In genomic region chr5:125393416-125393815, GRCh38 we compare ENCODE assay signal across 17 cellular contexts.
DNase-seq lines count a peak whose midpoint lies in the region; ATAC-seq and TF ChIP-seq lines count a peak whose summit lies in the region.
"Had no signal": no experiment of that assay in that cellular context is flagged by ENCODE, and none has a peak within 500 bp of the region (broad histone marks: within the 10 kb centered on the region; RNA-seq: fewer than 3 reads in every experiment).

No MANE protein-coding gene starts in this region.

- no peaks in the 10 kb centered on the region for H3K27me3 ChIP-seq in neural progenitor cell
- H3K27me3 ChIP-seq: BE2C had no signal

- H3K4me1 Mint-ChIP-seq in neural progenitor cell, result peaks cover 9% of the 10 kb centered on the region
- no peaks in the 10 kb centered on the region for H3K4me1 Mint-ChIP-seq in T-helper 17 cell
- H3K4me1 Mint-ChIP-seq: CD4-positive, CD25-positive, alpha-beta regulatory T cell; GM23338 had no signal

- CTCF ChIA-PET in HEK293 (lab: Yijun Ruan, JAX), result interaction anchor here (0.6 kb wide), 1 partner anchor 629 kb away, joined by 3 read pairs; no protein-coding TSS in a partner anchor

- TF ChIP-seq CTCF in HEK293 (tag by site-specific recombination; IDR thresholded peaks at IDR 0.05), result no peak
- no peak for TF ChIP-seq CTCF in fibroblast of mammary gland (conservative IDR thresholded peaks at IDR 0.05; ENCODE audit: control insufficient read depth, insufficient read depth, low read depth, low read length)
- TF ChIP-seq CTCF in neural progenitor cell (IDR thresholded peaks at IDR 0.05), result no peak

- no peak overlapping the region for H3K9ac ChIP-seq in neural progenitor cell

- H3K9me3 ChIP-seq in HEK293 (ENCODE audit: control insufficient read depth, insufficient read depth, low read depth, low read length), result no peaks in the 10 kb centered on the region
- no peaks in the 10 kb centered on the region for H3K9me3 ChIP-seq in neural progenitor cell (ENCODE audit: low read depth)
- no peaks in the 10 kb centered on the region for H3K9me3 ChIP-seq in T-helper 17 cell (ENCODE audit: control insufficient read depth, low read length, poor library complexity, severe bottlenecking)
- H3K9me3 ChIP-seq: BE2C, Caco-2 had no signal

- H3K4me3 ChIP-seq in HEK293 (ENCODE audit: low read depth, low read length) (no peak overlapping the region), fibroblast of mammary gland (ENCODE audit: control insufficient read depth, low read depth, low read length) (no peak overlapping the region), neural progenitor cell (no peak overlapping the region)
- H3K4me3 ChIP-seq: GM23338 had no signal

- no peak overlapping the region for H2AFZ ChIP-seq in neural progenitor cell (replicated peaks)
- H2AFZ ChIP-seq: GM23338 had no signal

- H3K36me3 ChIP-seq in HEK293 (ENCODE audit: control insufficient read depth in 2 of 2, insufficient read depth in 1 of 2, low read length in 2 of 2), result no peaks in the 10 kb centered on the region
- H3K36me3 ChIP-seq in neural progenitor cell, result no peaks in the 10 kb centered on the region
- H3K36me3 ChIP-seq: BE2C had no signal

- no peaks in the 10 kb centered on the region for H4K20me1 ChIP-seq in neural progenitor cell (ENCODE audit: low read depth)

- ATAC-seq in HG03175 (IDR thresholded peaks at IDR 0.05; ENCODE audit: unreplicated experiment) (no peak), T-helper 17 cell (no peak)
- ATAC-seq: GM23338 had no signal

- no peaks in the 10 kb centered on the region for H3K79me2 ChIP-seq in neural progenitor cell (ENCODE audit: low read depth)

- H3K4me3 Mint-ChIP-seq in neural progenitor cell (no peak overlapping the region), T-helper 17 cell (no peak overlapping the region)
- H3K4me3 Mint-ChIP-seq: CD4-positive, CD25-positive, alpha-beta regulatory T cell; GM23338; HFFc6 had no signal

- H3K4me1 ChIP-seq in HEK293 (ENCODE audit: control insufficient read depth, insufficient read depth, low read length) (no peaks in the 10 kb centered on the region), neural progenitor cell (no peaks in the 10 kb centered on the region)
- H3K4me1 ChIP-seq: BE2C, Caco-2 had no signal

- H3K36me3 Mint-ChIP-seq in neural progenitor cell (peaks cover 8% of the 10 kb centered on the region), T-helper 17 cell (ENCODE audit: low read depth) (no peaks in the 10 kb centered on the region)
- H3K36me3 Mint-ChIP-seq: CD4-positive, CD25-positive, alpha-beta regulatory T cell had no signal

- H3K27ac Mint-ChIP-seq in neural progenitor cell (peak overlapping the region; percentile 32), T-helper 17 cell (no peak overlapping the region)
- H3K27ac Mint-ChIP-seq: CD4-positive, CD25-positive, alpha-beta regulatory T cell; GM23338; HFFc6 had no signal

- H3K9me3 Mint-ChIP-seq in neural progenitor cell, result peaks cover 20% of the 10 kb centered on the region
- H3K9me3 Mint-ChIP-seq: HFFc6 had no signal

- H3K27me3 Mint-ChIP-seq in neural progenitor cell (ENCODE audit: insufficient read depth, low read depth) (peaks cover 4% of the 10 kb centered on the region), T-helper 17 cell (no peaks in the 10 kb centered on the region)
- H3K27me3 Mint-ChIP-seq: CD4-positive, CD25-positive, alpha-beta regulatory T cell had no signal

- DNase-seq in NCI-H446 treated with DMSO at 0.1 percent for 48 hours (lab: John Stamatoyannopoulos, UW) (peak; percentile 95), fibroblast of mammary gland (ENCODE audit: low read depth) (peak; percentile 60), neural progenitor cell (ENCODE audit: low spot score) (no peak), T-helper 17 cell (no peak), NCI-H2107 treated with DMSO at 0.1 percent for 48 hours (lab: John Stamatoyannopoulos, UW; ENCODE audit: unreplicated experiment) (no peak)
- DNase-seq: ACHN; BE2C; Caco-2; CD4-positive, CD25-positive, alpha-beta regulatory T cell; DMS153; DMS79; GF-D8; HCEC 1CT; HFFc6 had no signal

- H3K27ac ChIP-seq in HEK293 (ENCODE audit: extremely low read depth, low read depth, low read length) (no peak overlapping the region), neural progenitor cell (no peak overlapping the region)

- H3K4me2 ChIP-seq in neural progenitor cell, result no peak overlapping the region
- H3K4me2 ChIP-seq: GM23338 had no signal

- H3F3A ChIP-seq in neural progenitor cell (ENCODE audit: low read depth), result no peaks in the 10 kb centered on the region

- POLR2A ChIA-PET in HEK293 (lab: Yijun Ruan, JAX), result interaction anchor here (0.5 kb wide), 1 partner anchor 326 kb away, joined by 3 read pairs; no protein-coding TSS in a partner anchor

TF ChIP-seq in HEK293, 187 proteins besides CTCF, POLR2A, EP300 and RAD21:
- TF ChIP-seq ZNF596 (tag by site-specific recombination; IDR thresholded peaks at IDR 0.05) (peak; percentile 71), ZNF37A (tag by site-specific recombination; IDR thresholded peaks at IDR 0.05) (no peak)

Comparison
In these comparisons a context has a peak if more than half of its experiments do, and no peak if none do; other contexts are left out.
1. DNase-seq: peak in NCI-H446 treated with DMSO at 0.1 percent for 48 hours (single experiment) and fibroblast of mammary gland (single experiment); none in neural progenitor cell (single experiment), T-helper 17 cell (0 of 3) and NCI-H2107 treated with DMSO at 0.1 percent for 48 hours (single experiment).